8 cellular contexts compared by ENCODE assay signal in the genomic region with DNA sequence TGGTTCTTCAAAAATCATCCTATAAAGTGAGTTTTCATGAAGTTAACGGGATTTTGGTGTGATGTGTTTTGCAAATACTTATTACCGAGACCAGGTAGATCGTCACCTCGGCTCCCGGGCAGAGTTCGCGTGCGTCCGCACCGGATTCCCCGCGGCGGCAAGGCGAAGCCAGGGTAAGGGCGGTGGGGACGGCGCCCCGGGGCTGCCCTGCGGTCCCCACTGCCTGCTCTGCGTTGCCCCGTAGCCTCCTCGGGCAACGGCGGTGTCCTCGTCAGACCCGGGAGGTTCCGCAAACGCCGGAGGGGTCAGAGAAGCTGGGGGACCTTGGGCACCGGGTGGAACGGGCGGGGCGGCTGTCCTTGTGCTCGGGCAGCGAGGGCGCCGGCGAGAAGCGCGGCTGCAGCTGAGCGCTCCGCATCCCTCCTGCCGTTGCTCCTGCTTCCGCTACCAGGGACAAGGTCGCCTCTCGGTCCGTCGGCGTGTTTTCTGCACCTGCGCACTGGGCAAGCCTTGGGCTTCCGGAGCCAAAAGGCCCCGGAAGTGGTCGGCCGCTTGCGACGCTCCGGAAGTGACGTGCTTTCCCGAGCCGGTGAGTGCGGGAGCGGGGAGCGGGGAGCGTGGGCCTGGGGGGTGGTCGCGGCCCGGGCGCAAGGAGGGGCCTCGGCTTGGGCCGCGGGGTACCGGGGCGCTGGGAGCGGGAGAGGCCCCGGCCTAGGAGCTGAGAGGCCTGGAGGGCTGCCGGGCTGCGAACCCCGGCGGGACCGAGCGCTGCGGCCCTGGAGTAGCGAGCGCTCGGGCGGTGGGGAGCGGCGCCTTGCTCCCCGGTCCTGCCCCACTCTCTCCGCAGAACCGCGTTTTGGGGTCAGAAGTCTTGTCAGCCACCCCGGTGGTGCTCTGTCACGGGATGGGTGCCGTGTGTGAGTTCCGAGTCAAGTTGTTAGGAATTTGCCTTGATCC. TPM values are rescaled to one million over a fixed set of nuclear protein-coding genes. Genes with fewer than 3 reads are reported as not detected.
DNase-seq lines count a peak whose midpoint lies in the region; ATAC-seq and TF ChIP-seq lines count a peak whose summit lies in the region.

A gene with protein sequence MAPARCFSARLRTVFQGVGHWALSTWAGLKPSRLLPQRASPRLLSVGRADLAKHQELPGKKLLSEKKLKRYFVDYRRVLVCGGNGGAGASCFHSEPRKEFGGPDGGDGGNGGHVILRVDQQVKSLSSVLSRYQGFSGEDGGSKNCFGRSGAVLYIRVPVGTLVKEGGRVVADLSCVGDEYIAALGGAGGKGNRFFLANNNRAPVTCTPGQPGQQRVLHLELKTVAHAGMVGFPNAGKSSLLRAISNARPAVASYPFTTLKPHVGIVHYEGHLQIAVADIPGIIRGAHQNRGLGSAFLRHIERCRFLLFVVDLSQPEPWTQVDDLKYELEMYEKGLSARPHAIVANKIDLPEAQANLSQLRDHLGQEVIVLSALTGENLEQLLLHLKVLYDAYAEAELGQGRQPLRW (plus strand): TSS at position 560 of the 957 bp plus-strand sequence. CDS start 10,393 bp downstream, outside the sequence.

- H3K4me3 Mint-ChIP-seq in activated CD4-positive, alpha-beta T cell treated with anti-CD3 and anti-CD28 coated beads, Interleukin-2, amount 10 ng/mL, durations not matched to agents 24 days and 14 days: peak within 1 kb of the TSS; percentile 92

- intact Hi-C loops in activated CD4-positive, alpha-beta T cell treated with anti-CD3 and anti-CD28 coated beads, Interleukin-2, amount 10 ng/mL, durations not matched to agents 24 days and 14 days (cut with micrococcal nuclease): loop anchor here (1.0 to 2.0 kb wide), 5 partner anchors 22 to 120 kb away; a partner anchor contains a TSS
- intact Hi-C loops in colonic mucosa (cut with DNase I): no loop called here
- intact Hi-C loops in left colon (cut with DNase I, micrococcal nuclease): no loop called here

- peak; percentile 91 for DNase-seq in NCI-H526 treated with DMSO at 0.1 percent for 48 hours (lab: John Stamatoyannopoulos, UW)
- DNase-seq in activated CD4-positive, alpha-beta T cell treated with anti-CD3 and anti-CD28 coated beads, Interleukin-2, amount 10 ng/mL, durations not matched to agents 24 days and 14 days: peak; percentile 99
- peak; percentile 98 for DNase-seq in colonic mucosa
- peak; percentile 96 to 97 for DNase-seq in left colon
- DNase-seq in stimulated activated CD4-positive, alpha-beta T cell treated with anti-CD3 and anti-CD28 coated beads, Interleukin-1b, Interleukin-23, amount 100 ng/mL, for 4 hours (ENCODE audit: low read depth in 2 of 2): peak; percentile 87 to 89

- H3K9me3 ChIP-seq in BLaER1: no peaks in the 10 kb centered on the region
- no peaks in the 10 kb centered on the region for H3K9me3 ChIP-seq in colonic mucosa

- peaks cover 34% of the 10 kb centered on the region for H3K4me1 ChIP-seq in BLaER1
- H3K4me1 ChIP-seq in colonic mucosa: peaks cover 7% of the 10 kb centered on the region

- TF ChIP-seq CTCF in colonic mucosa (IDR thresholded peaks at IDR 0.05): no peak

- ATAC-seq in GM19351 (IDR thresholded peaks at IDR 0.05; ENCODE audit: unreplicated experiment) (peak; percentile 92), HG03520 (IDR thresholded peaks at IDR 0.05; ENCODE audit: unreplicated experiment) (peak; percentile 93), left colon (peak; percentile 97)

- peaks cover 25% of the 10 kb centered on the region for H3K4me1 Mint-ChIP-seq in activated CD4-positive, alpha-beta T cell treated with anti-CD3 and anti-CD28 coated beads, Interleukin-2, amount 10 ng/mL, durations not matched to agents 24 days and 14 days

- no peaks in the 10 kb centered on the region for H3K27me3 Mint-ChIP-seq in activated CD4-positive, alpha-beta T cell treated with anti-CD3 and anti-CD28 coated beads, Interleukin-2, amount 10 ng/mL, durations not matched to agents 24 days and 14 days

- H3K27me3 ChIP-seq in BLaER1 (no peaks in the 10 kb centered on the region), colonic mucosa (no peaks in the 10 kb centered on the region)

- H3K9ac ChIP-seq in BLaER1 (peak within 1 kb of the TSS; percentile 95), colonic mucosa (ENCODE audit: low read depth in 2 of 2, low read length in 2 of 2) (peak within 1 kb of the TSS; percentile 91 to 97)

- H3K36me3 ChIP-seq in BLaER1: peaks cover 25% of the 10 kb centered on the region
- H3K36me3 ChIP-seq in colonic mucosa: no peaks in the 10 kb centered on the region

- H4K20me1 ChIP-seq in BLaER1: peaks cover 13% of the 10 kb centered on the region; the same call in 1 of the 2 replicates

- H3K36me3 Mint-ChIP-seq in activated CD4-positive, alpha-beta T cell treated with anti-CD3 and anti-CD28 coated beads, Interleukin-2, amount 10 ng/mL, durations not matched to agents 24 days and 14 days (ENCODE audit: low read depth): peaks cover 14% of the 10 kb centered on the region

- peak within 1 kb of the TSS; percentile 95 for H3K27ac ChIP-seq in BLaER1
- peak within 1 kb of the TSS; percentile 82 for H3K27ac ChIP-seq in colonic mucosa

- H3K4me2 ChIP-seq in BLaER1: peak within 1 kb of the TSS; percentile 94

- no peaks in the 10 kb centered on the region for H3K9me3 Mint-ChIP-seq in activated CD4-positive, alpha-beta T cell treated with anti-CD3 and anti-CD28 coated beads, Interleukin-2, amount 10 ng/mL, durations not matched to agents 24 days and 14 days

- peak within 1 kb of the TSS; percentile 95 for H3K27ac Mint-ChIP-seq in activated CD4-positive, alpha-beta T cell treated with anti-CD3 and anti-CD28 coated beads, Interleukin-2, amount 10 ng/mL, durations not matched to agents 24 days and 14 days

- H3K4me3 ChIP-seq in BLaER1 (peak within 1 kb of the TSS; percentile 87), colonic mucosa (peak within 1 kb of the TSS; percentile 98)

RNA-seq across cellular contexts. Expression of the gene that starts here (rescaled TPM):
- 43.0 and 44.4 TPM in 2 replicates for total RNA-seq in activated CD4-positive, alpha-beta T cell treated with anti-CD3 and anti-CD28 coated beads, Interleukin-2, amount 10 ng/mL, durations not matched to agents 24 days and 14 days
- total RNA-seq in colonic mucosa (10 to 100 TPM; 30.4 to 46.7 TPM), left colon (10 to 100 TPM; 26.3 to 34.3 TPM)

Comparison
In these comparisons a context has a peak if more than half of its experiments do, and no peak if none do; other contexts are left out.
1. Peak in every context shown above with its lines: DNase-seq, ATAC-seq, H3K4me3 ChIP-seq and H3K27ac ChIP-seq.